10 cellular contexts compared by ENCODE assay signal in genomic region chr15:63243776-63244175, GRCh38. TPM values are rescaled to one million over a fixed set of nuclear protein-coding genes. Genes with fewer than 3 reads are reported as not detected.
DNase-seq lines count a peak whose midpoint lies in the region; ATAC-seq and TF ChIP-seq lines count a peak whose summit lies in the region.
"Had no signal": no experiment of that assay in that cellular context is flagged by ENCODE, and none has a peak within 500 bp of the region (broad histone marks: within the 10 kb centered on the region; RNA-seq: fewer than 3 reads in every experiment).

No MANE protein-coding gene starts in this region.

- peak overlapping the region; percentile 27 to 93 (median 78) for H3K27ac Mint-ChIP-seq in CD8-positive, alpha-beta memory T cell
- H3K27ac Mint-ChIP-seq in GM23338 (no peak overlapping the region), progenitor cell of endocrine pancreas (no peak overlapping the region)

- H3K27me3 Mint-ChIP-seq in CD8-positive, alpha-beta memory T cell = no peaks in the 10 kb centered on the region
- peaks cover 4% of the 10 kb centered on the region for H3K27me3 Mint-ChIP-seq in GM23338 (ENCODE audit: insufficient read depth, low read depth, poor library complexity)
- H3K27me3 Mint-ChIP-seq in progenitor cell of endocrine pancreas = no peaks in the 10 kb centered on the region

- in situ Hi-C loops in KBM-7 (cut with MboI; ENCODE audit: low pct_unique_long_range_greater_than_20kb, low sequenced_read_pairs) = no loop called here

- CTCF ChIA-PET in CD8-positive, alpha-beta memory T cell (lab: Charles Lee) = interaction anchor here (1.0 to 1.8 kb wide), 2 partner anchors 78 to 87 kb away, joined by 3 to 6 read pairs; partner anchors contain the start of gene RPS27L

- H3K9me3 ChIP-seq in CD8-positive, alpha-beta memory T cell (ENCODE audit: low read length) = no peaks in the 10 kb centered on the region
- no peaks in the 10 kb centered on the region for H3K9me3 ChIP-seq in psoas muscle

- H3F3A ChIP-seq in GM23338 (replicated peaks; ENCODE audit: low read depth) = no peaks in the 10 kb centered on the region

- no peaks in the 10 kb centered on the region for H3K9me2 ChIP-seq in GM23338 (ENCODE audit: insufficient read depth)

- peaks cover 40% of the 10 kb centered on the region for H3K4me1 ChIP-seq in CD8-positive, alpha-beta memory T cell (ENCODE audit: insufficient read depth, low read length)
- H3K4me1 ChIP-seq in psoas muscle (peaks cover 25% of the 10 kb centered on the region), GM23338 (ENCODE audit: insufficient read depth) (no peaks in the 10 kb centered on the region)

- ATAC-seq in psoas muscle (no peak), GM23338 (no peak), HG02938 (IDR thresholded peaks at IDR 0.05; ENCODE audit: unreplicated experiment) (no peak)

- H3K4me2 ChIP-seq in GM23338 = no peak overlapping the region

- POLR2A ChIA-PET in CD8-positive, alpha-beta memory T cell (lab: Charles Lee) = interaction anchor here (0.9 kb wide), 1 partner anchor 34 kb away, joined by 3 read pairs; the partner anchor contains the start of gene APH1B

- H3K4me3 ChIP-seq in CD8-positive, alpha-beta memory T cell (ENCODE audit: low read length) = no peak overlapping the region
- no peak overlapping the region for H3K4me3 ChIP-seq in psoas muscle
- H3K4me3 ChIP-seq in GM23338 = no peak overlapping the region

- H3K36me3 ChIP-seq in CD8-positive, alpha-beta memory T cell (ENCODE audit: insufficient read depth, low read length) = peaks cover 15% of the 10 kb centered on the region
- H3K36me3 ChIP-seq in psoas muscle (ENCODE audit: insufficient read depth in 1 of 2, low read depth in 1 of 2) = no peaks in the 10 kb centered on the region
- no peaks in the 10 kb centered on the region; the same call in 1 of the 2 replicates for H3K36me3 ChIP-seq in GM23338 (ENCODE audit: insufficient read depth)

- H3K4me1 Mint-ChIP-seq in CD8-positive, alpha-beta memory T cell = peaks cover 59 to 88% (median 70%) of the 10 kb centered on the region in 3 donors
- H3K4me1 Mint-ChIP-seq in GM23338 = no peaks in the 10 kb centered on the region
- peaks cover 17% of the 10 kb centered on the region for H3K4me1 Mint-ChIP-seq in progenitor cell of endocrine pancreas (ENCODE audit: low read depth)

- TF ChIP-seq CTCF in psoas muscle (IDR thresholded peaks at IDR 0.05) = no peak
- TF ChIP-seq CTCF in GM23338 (conservative IDR thresholded peaks at IDR 0.05; ENCODE audit: low read depth in 2 of 2) = no peak
- no peak for TF ChIP-seq CTCF in progenitor cell of endocrine pancreas (IDR thresholded peaks at IDR 0.05; ENCODE audit: unreplicated experiment)

- peaks cover 13 to 58% (median 19%) of the 10 kb centered on the region in 3 donors for H3K36me3 Mint-ChIP-seq in CD8-positive, alpha-beta memory T cell
- peaks cover 40% of the 10 kb centered on the region for H3K36me3 Mint-ChIP-seq in GM23338 (ENCODE audit: low read depth)
- peaks cover 22% of the 10 kb centered on the region for H3K36me3 Mint-ChIP-seq in progenitor cell of endocrine pancreas (ENCODE audit: insufficient read depth)

- no peaks in the 10 kb centered on the region for H3K27me3 ChIP-seq in CD8-positive, alpha-beta memory T cell (ENCODE audit: insufficient read depth, low read length, poor library complexity, severe bottlenecking)
- H3K27me3 ChIP-seq in psoas muscle (ENCODE audit: insufficient read depth in 3 of 3, low read length in 2 of 3) = no peaks in the 10 kb centered on the region
- no peaks in the 10 kb centered on the region for H3K27me3 ChIP-seq in GM23338 (ENCODE audit: insufficient read depth)

- H4K20me1 ChIP-seq in GM23338 (replicated peaks; ENCODE audit: insufficient read depth) = peaks cover 5% of the 10 kb centered on the region; the same call in 1 of the 2 replicates

- intact Hi-C loops in psoas muscle (cut with DNase I) = no loop called here

- H3K27ac ChIP-seq in CD8-positive, alpha-beta memory T cell (ENCODE audit: low read depth, low read length) = no peak overlapping the region
- peak overlapping the region; percentile 24 for H3K27ac ChIP-seq in psoas muscle
- H3K27ac ChIP-seq in GM23338 (ENCODE audit: low read depth) = no peak overlapping the region

- no peak for DNase-seq in CD8-positive, alpha-beta memory T cell
- DNase-seq in KBM-7 = peak; percentile 53
- peak; percentile 23 for DNase-seq in dermis blood vessel endothelial cell
- no peak for DNase-seq in psoas muscle
- DNase-seq in GM23338 (ENCODE audit: low spot score) = no peak
- DNase-seq in progenitor cell of endocrine pancreas (ENCODE audit: low spot score, unreplicated experiment) = no peak
- DNase-seq: central memory CD4-positive, alpha-beta T cell; midbrain; stimulated activated CD4-positive, alpha-beta T cell treated with anti-CD3 and anti-CD28 coated beads, Interleukin-12 subunit alpha, Interleukin-12 subunit beta, amount 100 ng/mL, for 4 hours had no signal

- peaks cover 21% of the 10 kb centered on the region for H3K79me2 ChIP-seq in GM23338 (replicated peaks; ENCODE audit: insufficient read depth)

- H2AFZ ChIP-seq in GM23338 = no peak overlapping the region

- WGBS in psoas muscle, 3 donors = 74 to 87% (median 81%) methylated on average over 1 of the region's 1 CpG

- no peak overlapping the region for H3K4me3 Mint-ChIP-seq in CD8-positive, alpha-beta memory T cell
- H3K4me3 Mint-ChIP-seq in GM23338 = no peak overlapping the region
- no peak overlapping the region for H3K4me3 Mint-ChIP-seq in progenitor cell of endocrine pancreas (ENCODE audit: low read depth)

- H3K9me3 Mint-ChIP-seq in CD8-positive, alpha-beta memory T cell = no peaks in the 10 kb centered on the region
- peaks cover 21% of the 10 kb centered on the region for H3K9me3 Mint-ChIP-seq in GM23338
- peaks cover 7% of the 10 kb centered on the region for H3K9me3 Mint-ChIP-seq in progenitor cell of endocrine pancreas (ENCODE audit: low read depth)

TF ChIP-seq in GM23338, 12 proteins besides CTCF, POLR2A, EP300 and RAD21:
- TF ChIP-seq NANOG (IDR thresholded peaks at IDR 0.05; ENCODE audit: borderline replicate concordance) = no peak
- TF ChIP-seq JUNB (IDR thresholded peaks at IDR 0.05; ENCODE audit: unreplicated experiment) = no peak
- no peak for TF ChIP-seq CREB1 (CRISPR knock-in tag; IDR thresholded peaks at IDR 0.05; ENCODE audit: low read depth)
- TF ChIP-seq ZNF114 (CRISPR knock-in tag; IDR thresholded peaks at IDR 0.05) = no peak
- no peak for TF ChIP-seq POLR2AphosphoS5 (IDR thresholded peaks at IDR 0.05; ENCODE audit: low read depth)
- TF ChIP-seq ZNF331 (CRISPR knock-in tag; IDR thresholded peaks at IDR 0.05; ENCODE audit: low read depth) = no peak
- no peak for TF ChIP-seq EZH2phosphoT487 (IDR thresholded peaks at IDR 0.05; ENCODE audit: unreplicated experiment)
- TF ChIP-seq, protein P1, sequence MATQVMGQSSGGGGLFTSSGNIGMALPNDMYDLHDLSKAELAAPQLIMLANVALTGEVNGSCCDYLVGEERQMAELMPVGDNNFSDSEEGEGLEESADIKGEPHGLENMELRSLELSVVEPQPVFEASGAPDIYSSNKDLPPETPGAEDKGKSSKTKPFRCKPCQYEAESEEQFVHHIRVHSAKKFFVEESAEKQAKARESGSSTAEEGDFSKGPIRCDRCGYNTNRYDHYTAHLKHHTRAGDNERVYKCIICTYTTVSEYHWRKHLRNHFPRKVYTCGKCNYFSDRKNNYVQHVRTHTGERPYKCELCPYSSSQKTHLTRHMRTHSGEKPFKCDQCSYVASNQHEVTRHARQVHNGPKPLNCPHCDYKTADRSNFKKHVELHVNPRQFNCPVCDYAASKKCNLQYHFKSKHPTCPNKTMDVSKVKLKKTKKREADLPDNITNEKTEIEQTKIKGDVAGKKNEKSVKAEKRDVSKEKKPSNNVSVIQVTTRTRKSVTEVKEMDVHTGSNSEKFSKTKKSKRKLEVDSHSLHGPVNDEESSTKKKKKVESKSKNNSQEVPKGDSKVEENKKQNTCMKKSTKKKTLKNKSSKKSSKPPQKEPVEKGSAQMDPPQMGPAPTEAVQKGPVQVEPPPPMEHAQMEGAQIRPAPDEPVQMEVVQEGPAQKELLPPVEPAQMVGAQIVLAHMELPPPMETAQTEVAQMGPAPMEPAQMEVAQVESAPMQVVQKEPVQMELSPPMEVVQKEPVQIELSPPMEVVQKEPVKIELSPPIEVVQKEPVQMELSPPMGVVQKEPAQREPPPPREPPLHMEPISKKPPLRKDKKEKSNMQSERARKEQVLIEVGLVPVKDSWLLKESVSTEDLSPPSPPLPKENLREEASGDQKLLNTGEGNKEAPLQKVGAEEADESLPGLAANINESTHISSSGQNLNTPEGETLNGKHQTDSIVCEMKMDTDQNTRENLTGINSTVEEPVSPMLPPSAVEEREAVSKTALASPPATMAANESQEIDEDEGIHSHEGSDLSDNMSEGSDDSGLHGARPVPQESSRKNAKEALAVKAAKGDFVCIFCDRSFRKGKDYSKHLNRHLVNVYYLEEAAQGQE (IDR thresholded peaks at IDR 0.05; ENCODE audit: unreplicated experiment) = no peak

RNA-seq across cellular contexts. Expression of gene APH1B, which starts 33.6 kb away (rescaled TPM):
- 1 to 10 TPM; 6.7 to 9.2 TPM for total RNA-seq in CD8-positive, alpha-beta memory T cell
- polyA plus RNA-seq in CD8-positive, alpha-beta memory T cell = 13.1 TPM
- 24.2 and 28.2 TPM in 2 replicates for total RNA-seq in dermis blood vessel endothelial cell
- total RNA-seq in psoas muscle = 1 to 10 TPM; 3.8 to 7.0 (median 4.6) TPM
- 1 to 10 TPM; 1.2 to 2.8 (median 1.4) TPM for polyA plus RNA-seq in psoas muscle
- 23.8 and 24.4 TPM in 2 replicates for total RNA-seq in GM23338 (2014; rRNA removed; shearing (Covaris generic))
- polyA plus RNA-seq in GM23338 (2016; fragmentation: Nextera tagmentation; extraction: Ambion mirVana) = 14.3 and 16.3 TPM in 2 replicates
- total RNA-seq in progenitor cell of endocrine pancreas = 17.6 and 19.8 TPM in 2 replicates

RNA-seq across cellular contexts. Expression of gene RAB8B, which starts 54.4 kb away (rescaled TPM):
- total RNA-seq in CD8-positive, alpha-beta memory T cell = 100 to 1,000 TPM; 165 to 169 TPM
- polyA plus RNA-seq in CD8-positive, alpha-beta memory T cell = 52.9 TPM
- total RNA-seq in dermis blood vessel endothelial cell = 81.5 and 95.7 TPM in 2 replicates
- 10 to 100 TPM in 1 of 4 donors, 1 to 10 TPM in 3; 5.4 to 18.1 (median 8.4) TPM for total RNA-seq in psoas muscle
- polyA plus RNA-seq in psoas muscle = 1 to 10 TPM; 2.5 to 5.0 (median 4.6) TPM
- 38.1 and 41.7 TPM in 2 replicates for total RNA-seq in GM23338 (2014; rRNA removed; shearing (Covaris generic))
- polyA plus RNA-seq in GM23338 (2016; fragmentation: Nextera tagmentation; extraction: Ambion mirVana) = 23.2 and 23.5 TPM in 2 replicates
- total RNA-seq in progenitor cell of endocrine pancreas = 31.6 and 37.2 TPM in 2 replicates

Comparison
In these comparisons a context has a peak if more than half of its experiments do, and no peak if none do; other contexts are left out.
1. DNase-seq: peak in KBM-7 (single experiment) and dermis blood vessel endothelial cell (single experiment); none in CD8-positive, alpha-beta memory T cell (0 of 5), psoas muscle (0 of 2), GM23338 (single experiment) and progenitor cell of endocrine pancreas (single experiment).
2. H3K27ac Mint-ChIP-seq: peak in CD8-positive, alpha-beta memory T cell (8 of 8); none in GM23338 (single experiment) and progenitor cell of endocrine pancreas (single experiment).